9 cellular contexts compared by ENCODE assay signal in genomic region chr12:81644503-81644902, GRCh38.
A peak's percentile ranks its signal among the peaks of the same experiment; 100 is the strongest.
DNase-seq lines count a peak whose midpoint lies in the region; ATAC-seq, FAIRE-seq and TF ChIP-seq lines count a peak whose summit lies in the region.
"Had no signal": no experiment of that assay in that cellular context is flagged by ENCODE, and none has a peak within 500 bp of the region (broad histone marks: within the 10 kb centered on the region; RNA-seq: fewer than 3 reads in every experiment).

No MANE protein-coding gene starts in this region.

- dilution Hi-C loops in keratinocyte (cut with MboI; ENCODE audit: extremely low pct_ligation_motif_present, low sequenced_read_pairs), result no loop called here

- H3K79me2 ChIP-seq in keratinocyte (ENCODE audit: control insufficient read depth, insufficient read depth, low read length), result no peaks in the 10 kb centered on the region

- TF ChIP-seq CTCF in HFFc6 (IDR thresholded peaks at IDR 0.05), result peak; percentile 63; the same call in 1 of the 2 replicates
- TF ChIP-seq CTCF in keratinocyte (optimal IDR thresholded peaks at IDR 0.05 in 1 of 3, IDR thresholded peaks at IDR 0.05 in 1 of 3, conservative IDR thresholded peaks at IDR 0.05 in 1 of 3; ENCODE audit: extremely low read depth in 1 of 3, insufficient read depth in 2 of 3, low read length in 3 of 3), result peak in 2 of 3 experiments; percentile 11 to 21

- no peak overlapping the region for H2AFZ ChIP-seq in keratinocyte (ENCODE audit: control insufficient read depth, low read length)

- no peaks in the 10 kb centered on the region for H3K36me3 Mint-ChIP-seq in HFFc6 (ENCODE audit: low read depth)
- H3K36me3 Mint-ChIP-seq in activated CD4-positive, alpha-beta T cell treated with anti-CD3 and anti-CD28 coated beads for 36 hours (ENCODE audit: low read depth), result no peaks in the 10 kb centered on the region
- H3K36me3 Mint-ChIP-seq: T-cell had no signal

- CTCF ChIA-PET in activated CD4-positive, alpha-beta T cell treated with anti-CD3 and anti-CD28 coated beads for 36 hours (lab: Charles Lee), result interaction anchor here (1.1 kb wide), 1 partner anchor 348 kb away, joined by 3 read pairs; no protein-coding TSS in a partner anchor

- H3K27me3 ChIP-seq in keratinocyte (ENCODE audit: control insufficient read depth, extremely low read depth, insufficient read depth, low read length), result no peaks in the 10 kb centered on the region

- no peaks in the 10 kb centered on the region for H3K4me1 Mint-ChIP-seq in HFFc6 (ENCODE audit: low read depth)
- H3K4me1 Mint-ChIP-seq in activated CD4-positive, alpha-beta T cell treated with anti-CD3 and anti-CD28 coated beads for 36 hours, result no peaks in the 10 kb centered on the region
- H3K4me1 Mint-ChIP-seq: T-cell had no signal

- peaks cover 5% of the 10 kb centered on the region for H3K9me3 Mint-ChIP-seq in HFFc6
- no peaks in the 10 kb centered on the region for H3K9me3 Mint-ChIP-seq in activated CD4-positive, alpha-beta T cell treated with anti-CD3 and anti-CD28 coated beads for 36 hours (ENCODE audit: low read depth)
- H3K9me3 Mint-ChIP-seq: T-cell had no signal

- DNase-seq in ELR (ENCODE audit: low read depth) (peak; percentile 44), HFFc6 (peak; percentile 10), NCI-H2081 (lab: John Stamatoyannopoulos, UW) (peak; percentile 44 to 69), amniotic epithelial cell (ENCODE audit: low read depth) (peak; percentile 42), keratinocyte (ENCODE audit: low read depth, low spot score) (no peak), NCI-H187 treated with DMSO at 0.1 percent for 48 hours (lab: John Stamatoyannopoulos, UW) (no peak)
- no peak for DNase-seq in activated CD4-positive, alpha-beta T cell treated with anti-CD3 and anti-CD28 coated beads for 36 hours
- DNase-seq: T-cell had no signal

- H3K4me3 ChIP-seq in keratinocyte (ENCODE audit: control insufficient read depth in 2 of 3, extremely low read depth in 1 of 3, insufficient read depth in 2 of 3, low read depth in 1 of 3, low read length in 3 of 3), result no peak overlapping the region

- H3K27me3 Mint-ChIP-seq in HFFc6 (ENCODE audit: insufficient read depth), result peaks cover 2% of the 10 kb centered on the region; the same call in 1 of the 2 replicates
- peaks cover 5% of the 10 kb centered on the region for H3K27me3 Mint-ChIP-seq in activated CD4-positive, alpha-beta T cell treated with anti-CD3 and anti-CD28 coated beads for 36 hours

- no peaks in the 10 kb centered on the region for H3K9me1 ChIP-seq in keratinocyte (ENCODE audit: control insufficient read depth, extremely low read depth, insufficient read depth, low read length)

- intact Hi-C loops in activated CD4-positive, alpha-beta T cell treated with anti-CD3 and anti-CD28 coated beads for 36 hours (cut with DNase I, micrococcal nuclease), result loop anchor here (1.0 kb wide), 4 partner anchors 348 to 714 kb away; partner anchors contain the start of genes CCDC59 (in 1 of the 2) and METTL25 (in 1 of the 2)

- no peak for FAIRE-seq in keratinocyte (lab: Jason Lieb, UNC)

- no peak overlapping the region for H3K27ac ChIP-seq in keratinocyte (ENCODE audit: control insufficient read depth, insufficient read depth, low read length)

- H3K4me3 Mint-ChIP-seq in HFFc6, result no peak overlapping the region
- no peak overlapping the region for H3K4me3 Mint-ChIP-seq in activated CD4-positive, alpha-beta T cell treated with anti-CD3 and anti-CD28 coated beads for 36 hours
- H3K4me3 Mint-ChIP-seq: T-cell had no signal

- H3K9ac ChIP-seq in keratinocyte (ENCODE audit: control insufficient read depth, extremely low read depth, insufficient read depth, low read length), result no peak overlapping the region

- H3K9me3 ChIP-seq in keratinocyte (ENCODE audit: control insufficient read depth, low read depth, low read length), result no peaks in the 10 kb centered on the region

- no peak overlapping the region for H3K27ac Mint-ChIP-seq in HFFc6
- no peak overlapping the region for H3K27ac Mint-ChIP-seq in activated CD4-positive, alpha-beta T cell treated with anti-CD3 and anti-CD28 coated beads for 36 hours
- H3K27ac Mint-ChIP-seq: T-cell had no signal

- POLR2A ChIA-PET in activated CD4-positive, alpha-beta T cell treated with anti-CD3 and anti-CD28 coated beads for 36 hours (lab: Charles Lee), result no interaction called here

- H4K20me1 ChIP-seq in keratinocyte (ENCODE audit: control insufficient read depth, extremely low read depth, insufficient read depth, low read length), result no peaks in the 10 kb centered on the region

- no peaks in the 10 kb centered on the region for H3K36me3 ChIP-seq in keratinocyte (ENCODE audit: control insufficient read depth in 2 of 2, extremely low read depth in 1 of 2, insufficient read depth in 2 of 2, low read length in 2 of 2)

- no peak for ATAC-seq in activated CD4-positive, alpha-beta T cell treated with anti-CD3 and anti-CD28 coated beads for 36 hours
- ATAC-seq in HG02840 (IDR thresholded peaks at IDR 0.05; ENCODE audit: low FRiP score, unreplicated experiment), result no peak

- H3K4me2 ChIP-seq in keratinocyte (ENCODE audit: control insufficient read depth, extremely low read depth, insufficient read depth, low read depth, low read length), result no peak overlapping the region

- H3K4me1 ChIP-seq in keratinocyte (ENCODE audit: control insufficient read depth, extremely low read depth, insufficient read depth, low read length), result no peaks in the 10 kb centered on the region

Comparison
In these comparisons a context has a peak if more than half of its experiments do, and no peak if none do; other contexts are left out.
1. DNase-seq: peak in ELR (single experiment), HFFc6 (single experiment), NCI-H2081 (2 of 2) and amniotic epithelial cell (single experiment); none in keratinocyte (single experiment), activated CD4-positive, alpha-beta T cell treated with anti-CD3 and anti-CD28 coated beads for 36 hours (single experiment) and NCI-H187 treated with DMSO at 0.1 percent for 48 hours (single experiment).